8 cellular contexts compared by ENCODE assay signal in genomic region chr10:50624866-50625491, GRCh38.
DNase-seq lines count a peak whose midpoint lies in the region; ATAC-seq and TF ChIP-seq lines count a peak whose summit lies in the region.

No MANE protein-coding gene starts in this region.

- peaks cover 7% of the 10 kb centered on the region for H3K4me1 ChIP-seq in ACC112 (ENCODE audit: control insufficient read depth, insufficient read depth, low read length, unreplicated experiment)

- no peaks in the 10 kb centered on the region for H3K27me3 ChIP-seq in ACC112 (ENCODE audit: insufficient read depth, low read length)

- peak overlapping the region; percentile 93 for H3K27ac ChIP-seq in ACC112 (ENCODE audit: low read depth, low read length)
- H3K27ac ChIP-seq in VCaP, result peak overlapping the region; percentile 97

- TF ChIP-seq CTCF in VCaP (conservative IDR thresholded peaks at IDR 0.05) (peak; percentile 61), cardiac fibroblast (IDR thresholded peaks at IDR 0.05; ENCODE audit: low read depth, low read length) (peak; percentile 79)

- peak overlapping the region; percentile 96 for H2AFZ ChIP-seq in ACC112 (ENCODE audit: low read length, unreplicated experiment)

- H3K79me2 ChIP-seq in ACC112 (ENCODE audit: control insufficient read depth, insufficient read depth, low read length, unreplicated experiment), result peaks cover 14% of the 10 kb centered on the region

- ATAC-seq in GM18499 (IDR thresholded peaks at IDR 0.05; ENCODE audit: insufficient read depth, unreplicated experiment), result peak; percentile 32
- ATAC-seq in HG02870 (IDR thresholded peaks at IDR 0.05; ENCODE audit: unreplicated experiment), result peak; percentile 42

- H3K4me3 ChIP-seq in ACC112 (ENCODE audit: low read depth, low read length), result peak overlapping the region; percentile 95
- H3K4me3 ChIP-seq in cardiac fibroblast (replicated peaks in 1 of 2; ENCODE audit: low read depth in 2 of 2, low read length in 2 of 2), result peak overlapping the region; percentile 91

- DNase-seq in NCI-H1694 treated with DMSO at 0.1 percent for 48 hours (lab: John Stamatoyannopoulos, UW) (peak; percentile 60), cardiac fibroblast (ENCODE audit: low read depth in 2 of 2) (peak; percentile 68 to 71), iris pigment epithelial cell (ENCODE audit: low read depth) (peak; percentile 76)
- DNase-seq in stimulated activated CD4-positive, alpha-beta T cell treated with anti-CD3 and anti-CD28 coated beads, Interleukin-12 subunit alpha, Interleukin-12 subunit beta, amount 100 ng/mL, for 4 hours, result peak; percentile 50

- H3K36me3 ChIP-seq in ACC112 (ENCODE audit: insufficient read depth, low read length), result 0 out of 2 replicates have a peak, but pooled peaks cover 3% of the 10 kb centered on the region

Comparison
In these comparisons a context has a peak if more than half of its experiments do, and no peak if none do; other contexts are left out.
1. Peak in every context shown above with its lines: DNase-seq, ATAC-seq, H3K4me3 ChIP-seq and H3K27ac ChIP-seq.